Comparison of ENCODE assay signal across 8 cellular contexts in genomic region chr17:17741346-17742023, GRCh38.
A peak's percentile ranks its signal among the peaks of the same experiment; 100 is the strongest.
DNase-seq lines count a peak whose midpoint lies in the region; ATAC-seq and TF ChIP-seq lines count a peak whose summit lies in the region.

No MANE protein-coding gene starts in this region.

- TF ChIP-seq CTCF in HFFc6 (IDR thresholded peaks at IDR 0.05) (no peak; the same call in 1 of the 2 replicates), astrocyte of the spinal cord (IDR thresholded peaks at IDR 0.05; ENCODE audit: low read depth, low read length) (peak; percentile 34), smooth muscle cell (IDR thresholded peaks at IDR 0.05; ENCODE audit: borderline replicate concordance, insufficient read depth, poor library complexity, severe bottlenecking) (no peak)

- H3K9ac ChIP-seq in iPS-20b (ENCODE audit: low read depth, low read length): peak overlapping the region; percentile 49; the same call in 1 of the 2 replicates
- H3K9ac ChIP-seq in smooth muscle cell (ENCODE audit: low read depth): peak overlapping the region; percentile 6

- WGBS in smooth muscle cell (ENCODE audit: low lambda C conversion rate): 55% methylated on average over 19 of the region's 19 CpGs

- H3K27me3 Mint-ChIP-seq in HFFc6 (ENCODE audit: insufficient read depth): peaks cover 3% of the 10 kb centered on the region; the same call in 1 of the 2 replicates

- H3K9me3 ChIP-seq in iPS-20b (ENCODE audit: insufficient read depth, low read depth, low read length) (no peaks in the 10 kb centered on the region), smooth muscle cell (replicated peaks; ENCODE audit: low read depth) (no peaks in the 10 kb centered on the region)

- ATAC-seq in HG02610 (IDR thresholded peaks at IDR 0.05; ENCODE audit: unreplicated experiment): no peak

- H3K27me3 ChIP-seq in iPS-20b (ENCODE audit: insufficient read depth, low read length): peaks cover 49% of the 10 kb centered on the region
- H3K27me3 ChIP-seq in smooth muscle cell (ENCODE audit: low read depth): no peaks in the 10 kb centered on the region

- peak overlapping the region; percentile 78 for H3K4me2 ChIP-seq in smooth muscle cell

- peaks cover 5% of the 10 kb centered on the region; the same call in 1 of the 2 replicates for H3K36me3 Mint-ChIP-seq in HFFc6 (ENCODE audit: low read depth)

- intact Hi-C loops in posterior vena cava (cut with DNase I): loop anchor here in 1 of 2 donors (5.0 kb wide), 1 partner anchor 59 kb away; the partner anchor contains the start of gene RAI1

- H3K4me1 Mint-ChIP-seq in HFFc6 (ENCODE audit: low read depth): peaks cover 59% of the 10 kb centered on the region

- H3F3A ChIP-seq in smooth muscle cell (ENCODE audit: low read depth): peaks cover 15% of the 10 kb centered on the region

- peak overlapping the region; percentile 75 for H3K27ac Mint-ChIP-seq in HFFc6

- in situ Hi-C loops in astrocyte of the spinal cord (cut with HindIII; ENCODE audit: low sequenced_read_pairs): no loop called here

- H3K4me1 ChIP-seq in iPS-20b (ENCODE audit: insufficient read depth, low read length) (peaks cover 13% of the 10 kb centered on the region; the same call in 1 of the 2 replicates), smooth muscle cell (ENCODE audit: low read depth) (peaks cover 44% of the 10 kb centered on the region)

- peaks cover 98% of the 10 kb centered on the region for H4K20me1 ChIP-seq in smooth muscle cell (ENCODE audit: low read depth)

- H3K36me3 ChIP-seq in iPS-20b (ENCODE audit: insufficient read depth, low read depth, low read length) (no peaks in the 10 kb centered on the region), smooth muscle cell (ENCODE audit: low read depth) (no peaks in the 10 kb centered on the region)

- H3K9me3 Mint-ChIP-seq in HFFc6: no peaks in the 10 kb centered on the region

- H2AFZ ChIP-seq in smooth muscle cell (ENCODE audit: low read depth): no peak overlapping the region

- DNase-seq in HFFc6 (peak; percentile 42), astrocyte of the spinal cord (ENCODE audit: low read depth, low spot score) (peak; percentile 49), smooth muscle cell (lab: John Stamatoyannopoulos, UW; ENCODE audit: unreplicated experiment) (peak; percentile 22), posterior vena cava (ENCODE audit: low spot score) (no peak), SW480 (ENCODE audit: low spot score) (no peak)
- no peak for DNase-seq in stimulated activated CD4-positive, alpha-beta T cell treated with anti-CD3 and anti-CD28 coated beads, Interleukin-1b, Interleukin-23, amount 100 ng/mL, for 48 hours

- peaks cover 92% of the 10 kb centered on the region for H3K79me2 ChIP-seq in smooth muscle cell (ENCODE audit: low read depth)

- H3K4me3 ChIP-seq in astrocyte of the spinal cord (ENCODE audit: low read depth, low read length) (no peak overlapping the region), iPS-20b (ENCODE audit: low read length) (peak overlapping the region; percentile 50; the same call in 1 of the 2 replicates), smooth muscle cell (no peak overlapping the region)

- H3K27ac ChIP-seq in iPS-20b (ENCODE audit: low read length) (no peak overlapping the region), smooth muscle cell (ENCODE audit: low read depth) (peak overlapping the region; percentile 48)

- peak overlapping the region; percentile 42; the same call in 1 of the 2 replicates for H3K4me3 Mint-ChIP-seq in HFFc6

Comparison
In these comparisons a context has a peak if more than half of its experiments do, and no peak if none do; other contexts are left out.
1. DNase-seq: peak in HFFc6 (single experiment), astrocyte of the spinal cord (single experiment) and smooth muscle cell (single experiment); none in stimulated activated CD4-positive, alpha-beta T cell treated with anti-CD3 and anti-CD28 coated beads, Interleukin-1b, Interleukin-23, amount 100 ng/mL, for 48 hours (single experiment), posterior vena cava (single experiment) and SW480 (single experiment).